In genomic region chr20:46932439-46932838, GRCh38 we compare ENCODE assay signal across 6 cellular contexts. TPM values are rescaled to one million over a fixed set of nuclear protein-coding genes. Genes with fewer than 3 reads are reported as not detected.
"Had no signal": no experiment of that assay in that cellular context is flagged by ENCODE, and none has a peak within 500 bp of the region (broad histone marks: within the 10 kb centered on the region; RNA-seq: fewer than 3 reads in every experiment).

No MANE protein-coding gene starts in this region.

RNA-seq across cellular contexts. Expression of gene EYA2, which starts 37.8 kb away (rescaled TPM):
- total RNA-seq: activated CD4-positive, alpha-beta T cell treated with anti-CD3 and anti-CD28 coated beads, Interleukin-2, amount 10 ng/mL, durations not matched to agents 7 days and 5 days; activated naive CD4-positive, alpha-beta T cell treated with anti-CD3 and anti-CD28 coated beads, Interleukin-2, amount 50 U/mL, for 72 hours; activated naive CD8-positive, alpha-beta T cell treated with anti-CD3 and anti-CD28 coated beads, Interleukin-2, amount 10 ng/mL, durations not matched to agents 7 days and 5 days; dermis microvascular lymphatic vessel endothelial cell; endothelial cell of umbilical vein; T-helper 1 cell treated with Interleukin-12 subunit alpha and Interleukin-12 subunit beta and Interleukin-4 antibody, amounts not matched to agents 30 ng/mL and 1 ng/mL, for 36 hours had no signal
- polyA plus RNA-seq: endothelial cell of umbilical vein had no signal
